In the genomic region with DNA sequence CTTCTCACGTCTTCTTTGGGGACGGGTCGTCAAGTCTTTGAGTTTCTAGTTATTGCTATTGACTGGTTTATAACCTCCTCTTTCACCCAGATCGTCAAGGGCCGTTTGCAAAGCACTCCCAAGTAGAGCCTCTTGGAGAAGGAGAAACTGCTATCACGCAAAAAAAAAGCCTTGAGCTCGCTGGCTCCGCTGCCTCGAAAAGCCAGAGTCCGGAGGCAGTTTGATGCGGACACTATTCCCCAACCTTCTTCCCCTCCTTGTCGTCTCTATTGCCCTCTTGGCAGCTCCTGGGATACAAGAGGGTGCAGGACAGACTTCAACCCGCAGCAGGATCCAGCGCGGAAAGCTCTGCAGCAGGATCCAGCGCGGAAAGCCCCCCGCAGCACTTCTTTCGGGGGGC, we compare ENCODE assay signal across 9 cellular contexts.
DNase-seq lines count a peak whose midpoint lies in the region; ATAC-seq and TF ChIP-seq lines count a peak whose summit lies in the region.
"Had no signal": no experiment of that assay in that cellular context is flagged by ENCODE, and none has a peak within 500 bp of the region (broad histone marks: within the 10 kb centered on the region; RNA-seq: fewer than 3 reads in every experiment).

No MANE protein-coding gene starts in this region.

- no peak for ATAC-seq in stimulated activated naive CD8-positive, alpha-beta T cell treated with anti-CD3 and anti-CD28 coated beads, Interleukin-15, Interleukin-2, amounts not matched to agents 100 U/mL and 50 U/mL, for 24 hours
- no peak for ATAC-seq in HG02642 (IDR thresholded peaks at IDR 0.05; ENCODE audit: poor library complexity, unreplicated experiment)

- H3K36me3 ChIP-seq in effector memory CD4-positive, alpha-beta T cell (ENCODE audit: control insufficient read depth, insufficient read depth, low read length), result no peaks in the 10 kb centered on the region

- DNase-seq in stimulated activated naive CD8-positive, alpha-beta T cell treated with anti-CD3 and anti-CD28 coated beads, Interleukin-15, Interleukin-2, amounts not matched to agents 100 U/mL and 50 U/mL, for 24 hours, result no peak
- DNase-seq in effector memory CD4-positive, alpha-beta T cell, result no peak
- no peak for DNase-seq in nephron progenitor cell
- DNase-seq in HK-2 (ENCODE audit: unreplicated experiment), result no peak
- no peak for DNase-seq in COLO829 (ENCODE audit: low spot score)
- DNase-seq in activated gamma-delta T cell (lab: John Stamatoyannopoulos, UW), result no peak

- H3K27ac Mint-ChIP-seq in stimulated activated naive CD8-positive, alpha-beta T cell treated with anti-CD3 and anti-CD28 coated beads, Interleukin-15, Interleukin-2, amounts not matched to agents 100 ng/mL and 50 ng/mL, for 24 hours, result no peak overlapping the region
- H3K27ac Mint-ChIP-seq in nephron progenitor cell, result no peak overlapping the region

- H3K4me1 Mint-ChIP-seq in stimulated activated naive CD8-positive, alpha-beta T cell treated with anti-CD3 and anti-CD28 coated beads, Interleukin-15, Interleukin-2, amounts not matched to agents 100 ng/mL and 50 ng/mL, for 24 hours (ENCODE audit: low read depth), result peaks cover 6% of the 10 kb centered on the region
- H3K4me1 Mint-ChIP-seq in nephron progenitor cell, result peaks cover 22% of the 10 kb centered on the region

- no peaks in the 10 kb centered on the region for H3K36me3 Mint-ChIP-seq in stimulated activated naive CD8-positive, alpha-beta T cell treated with anti-CD3 and anti-CD28 coated beads, Interleukin-15, Interleukin-2, amounts not matched to agents 100 ng/mL and 50 ng/mL, for 24 hours (ENCODE audit: low read depth)
- peaks cover 9% of the 10 kb centered on the region for H3K36me3 Mint-ChIP-seq in nephron progenitor cell (ENCODE audit: low read depth)

- no peak for TF ChIP-seq CTCF in nephron progenitor cell (IDR thresholded peaks at IDR 0.05)

- no peaks in the 10 kb centered on the region for H3K9me3 ChIP-seq in effector memory CD4-positive, alpha-beta T cell (ENCODE audit: control insufficient read depth, low read length)

- peak overlapping the region; percentile 25 for H3K4me3 Mint-ChIP-seq in stimulated activated naive CD8-positive, alpha-beta T cell treated with anti-CD3 and anti-CD28 coated beads, Interleukin-15, Interleukin-2, amounts not matched to agents 100 ng/mL and 50 ng/mL, for 24 hours
- peak overlapping the region; percentile 81 for H3K4me3 Mint-ChIP-seq in nephron progenitor cell

- no peak overlapping the region for H3K27ac ChIP-seq in effector memory CD4-positive, alpha-beta T cell (ENCODE audit: insufficient read depth, low read length, poor library complexity, severe bottlenecking)
- H3K27ac ChIP-seq: foreskin keratinocyte had no signal

- H3K4me3 ChIP-seq in effector memory CD4-positive, alpha-beta T cell (ENCODE audit: insufficient read depth, low read depth, low read length, poor library complexity, severe bottlenecking), result peak overlapping the region; percentile 39

- peaks cover 65% of the 10 kb centered on the region for H3K27me3 Mint-ChIP-seq in stimulated activated naive CD8-positive, alpha-beta T cell treated with anti-CD3 and anti-CD28 coated beads, Interleukin-15, Interleukin-2, amounts not matched to agents 100 ng/mL and 50 ng/mL, for 24 hours
- H3K27me3 Mint-ChIP-seq in nephron progenitor cell (ENCODE audit: low read depth, poor library complexity), result peaks cover 65% of the 10 kb centered on the region

- peaks cover 13% of the 10 kb centered on the region for H3K27me3 ChIP-seq in effector memory CD4-positive, alpha-beta T cell (replicated peaks; ENCODE audit: control insufficient read depth, insufficient read depth, low read length, poor library complexity, severe bottlenecking)

- H3K9me3 Mint-ChIP-seq in stimulated activated naive CD8-positive, alpha-beta T cell treated with anti-CD3 and anti-CD28 coated beads, Interleukin-15, Interleukin-2, amounts not matched to agents 100 ng/mL and 50 ng/mL, for 24 hours, result peaks cover 2% of the 10 kb centered on the region
- no peaks in the 10 kb centered on the region for H3K9me3 Mint-ChIP-seq in nephron progenitor cell

- H3K4me1 ChIP-seq in effector memory CD4-positive, alpha-beta T cell (ENCODE audit: control insufficient read depth, insufficient read depth, low read length, poor library complexity, severe bottlenecking), result peaks cover 5% of the 10 kb centered on the region
- H3K4me1 ChIP-seq: foreskin keratinocyte had no signal
